In genomic region chr17:43324205-43324893, GRCh38 we compare ENCODE assay signal across 11 cellular contexts.
DNase-seq lines count a peak whose midpoint lies in the region; ATAC-seq and TF ChIP-seq lines count a peak whose summit lies in the region.
"Had no signal": no experiment of that assay in that cellular context is flagged by ENCODE, and none has a peak within 500 bp of the region (broad histone marks: within the 10 kb centered on the region; RNA-seq: fewer than 3 reads in every experiment).

No MANE protein-coding gene starts in this region.

- TF ChIP-seq CTCF in AG10803 (conservative IDR thresholded peaks at IDR 0.05; ENCODE audit: low read length) (peak; percentile 35), GM20000 (IDR thresholded peaks at IDR 0.05; ENCODE audit: extremely low read depth, missing control alignments) (no peak), astrocyte of the cerebellum (IDR thresholded peaks at IDR 0.05; ENCODE audit: low read depth, low read length, missing control alignments) (peak; percentile 23)

- H3K9ac ChIP-seq in mesenchymal stem cell (ENCODE audit: low read length) (no peak overlapping the region), neuronal stem cell (ENCODE audit: low read depth, low read length, poor library complexity) (no peak overlapping the region)

- H3K14ac ChIP-seq in mesenchymal stem cell (ENCODE audit: low read length in 2 of 2): no peak overlapping the region
- H3K14ac ChIP-seq in neuronal stem cell (ENCODE audit: low read length): no peak overlapping the region

- no peak overlapping the region for H2BK12ac ChIP-seq in mesenchymal stem cell (ENCODE audit: low read length in 2 of 2)
- no peak overlapping the region for H2BK12ac ChIP-seq in neuronal stem cell (ENCODE audit: low read length)

- H4K8ac ChIP-seq in mesenchymal stem cell (ENCODE audit: low read length): no peak overlapping the region
- H4K8ac ChIP-seq in neuronal stem cell (ENCODE audit: low read depth, low read length): no peak overlapping the region

- H3K27ac ChIP-seq in mesenchymal stem cell (ENCODE audit: low read length, poor library complexity, severe bottlenecking) (no peak overlapping the region), neuronal stem cell (replicated peaks; ENCODE audit: low read length) (no peak overlapping the region)

- no peak overlapping the region for H2AK5ac ChIP-seq in mesenchymal stem cell (ENCODE audit: low read length, severe bottlenecking)
- no peak overlapping the region for H2AK5ac ChIP-seq in neuronal stem cell (ENCODE audit: low read depth, low read length)

- H4K91ac ChIP-seq in mesenchymal stem cell (ENCODE audit: low read length) (no peak overlapping the region), neuronal stem cell (ENCODE audit: low read depth, low read length, poor library complexity) (no peak overlapping the region)

- H2AFZ ChIP-seq in mesenchymal stem cell (ENCODE audit: low read depth, low read length): no peak overlapping the region
- H2AFZ ChIP-seq in neuronal stem cell (ENCODE audit: low read length): no peak overlapping the region

- H3K4me1 ChIP-seq in mesenchymal stem cell (ENCODE audit: control insufficient read depth, insufficient read depth, low read depth, low read length) (peaks cover 3% of the 10 kb centered on the region), neuronal stem cell (ENCODE audit: control insufficient read depth in 2 of 2, insufficient read depth in 1 of 2, low read depth in 1 of 2, low read length in 2 of 2) (no peaks in the 10 kb centered on the region)

- no peaks in the 10 kb centered on the region for H3K36me3 ChIP-seq in mesenchymal stem cell (ENCODE audit: control insufficient read depth in 1 of 2, insufficient read depth in 2 of 2, low read depth in 1 of 2, low read length in 2 of 2)
- H3K36me3 ChIP-seq in neuronal stem cell (replicated peaks in 1 of 2; ENCODE audit: control insufficient read depth in 2 of 2, insufficient read depth in 2 of 2, low read length in 2 of 2): no peaks in the 10 kb centered on the region

- H3K18ac ChIP-seq in mesenchymal stem cell (ENCODE audit: low read depth in 1 of 2, low read length in 2 of 2): no peak overlapping the region
- H3K18ac ChIP-seq in neuronal stem cell (ENCODE audit: low read length): no peak overlapping the region

- H3K4me3 ChIP-seq in AG10803 (ENCODE audit: low read length): no peak overlapping the region
- H3K4me3 ChIP-seq in astrocyte of the cerebellum (ENCODE audit: low read depth, low read length): no peak overlapping the region
- H3K4me3 ChIP-seq in mesenchymal stem cell (ENCODE audit: insufficient read depth in 1 of 2, low read depth in 1 of 2, low read length in 2 of 2): no peak overlapping the region
- H3K4me3 ChIP-seq in neuronal stem cell (ENCODE audit: low read length in 2 of 2): no peak overlapping the region

- H3K23ac ChIP-seq in mesenchymal stem cell (ENCODE audit: low read length in 2 of 2) (no peak overlapping the region), neuronal stem cell (ENCODE audit: low read depth, low read length, poor library complexity) (no peak overlapping the region)

- no peaks in the 10 kb centered on the region for H3K9me3 ChIP-seq in mesenchymal stem cell (ENCODE audit: control insufficient read depth, low read length)
- H3K9me3 ChIP-seq in neuronal stem cell (replicated peaks in 1 of 2; ENCODE audit: control insufficient read depth in 2 of 2, insufficient read depth in 1 of 2, low read depth in 1 of 2, low read length in 2 of 2): peaks cover 5% of the 10 kb centered on the region in 2 donors

- in situ Hi-C loops in astrocyte of the cerebellum (cut with HindIII; ENCODE audit: low sequenced_read_pairs): no loop called here

- DNase-seq in AG10803 (ENCODE audit: low read depth) (peak; percentile 32), GM20000 (ENCODE audit: low spot score) (peak; percentile 23), astrocyte of the cerebellum (ENCODE audit: low read depth) (no peak), mesenchymal stem cell (peak; percentile 17), NCI-H226 (no peak), neuronal stem cell (ENCODE audit: low spot score) (no peak)
- DNase-seq: activated T-cell treated with anti-CD3 and anti-CD28 coated beads, Interleukin-2, amount 50 U/mL, for 1 hour; NCI-H1417; substantia nigra had no signal

- H2BK15ac ChIP-seq in mesenchymal stem cell (ENCODE audit: low read depth, poor library complexity, severe bottlenecking) (no peak overlapping the region), neuronal stem cell (ENCODE audit: low read length) (no peak overlapping the region)

- H3K4me2 ChIP-seq in mesenchymal stem cell (ENCODE audit: low read length, poor library complexity, severe bottlenecking): no peak overlapping the region
- no peak overlapping the region for H3K4me2 ChIP-seq in neuronal stem cell (ENCODE audit: insufficient read depth, low read length, poor library complexity, severe bottlenecking)

- WGBS in mesenchymal stem cell: 81% methylated on average over 21 of the region's 22 CpGs
- WGBS in neuronal stem cell (ENCODE audit: extremely low coverage in 2 of 2, insufficient read length in 2 of 2, insufficient replicate concordance in 1 of 2), 2 donors: no CpG with 5 or more reads among the region's 22 CpGs

- no peaks in the 10 kb centered on the region for H3K79me1 ChIP-seq in mesenchymal stem cell (replicated peaks; ENCODE audit: low read length, poor library complexity, severe bottlenecking)
- no peaks in the 10 kb centered on the region for H3K79me1 ChIP-seq in neuronal stem cell (ENCODE audit: low read depth, low read length)

- ATAC-seq in GM21528 (IDR thresholded peaks at IDR 0.05; ENCODE audit: low FRiP score, unreplicated experiment) (no peak), HG02763 (IDR thresholded peaks at IDR 0.05; ENCODE audit: unreplicated experiment) (no peak)

- no peak overlapping the region for H2BK120ac ChIP-seq in mesenchymal stem cell (ENCODE audit: low read depth, low read length)
- H2BK120ac ChIP-seq in neuronal stem cell (ENCODE audit: low read depth, low read length): no peak overlapping the region

- H3K4ac ChIP-seq in mesenchymal stem cell (ENCODE audit: low read depth in 1 of 2, low read length in 2 of 2): no peak overlapping the region
- H3K4ac ChIP-seq in neuronal stem cell (ENCODE audit: low read length): no peak overlapping the region

- peaks cover 0 to 3% of the 10 kb centered on the region in 2 experiments for H3K27me3 ChIP-seq in mesenchymal stem cell (ENCODE audit: control insufficient read depth in 1 of 2, insufficient read depth in 1 of 2, low read length in 2 of 2)
- peaks cover 0 to 4% (median 0%) of the 10 kb centered on the region in 3 experiments for H3K27me3 ChIP-seq in neuronal stem cell (ENCODE audit: control insufficient read depth in 3 of 3, insufficient read depth in 3 of 3, low read depth in 1 of 3, low read length in 3 of 3)

- H2BK5ac ChIP-seq in mesenchymal stem cell (ENCODE audit: low read depth, low read length, poor library complexity, severe bottlenecking) (no peak overlapping the region), neuronal stem cell (ENCODE audit: low read length) (no peak overlapping the region)

Comparison
In these comparisons a context has a peak if more than half of its experiments do, and no peak if none do; other contexts are left out.
1. DNase-seq: peak in AG10803 (single experiment), GM20000 (single experiment) and mesenchymal stem cell (single experiment); none in astrocyte of the cerebellum (single experiment), NCI-H226 (single experiment) and neuronal stem cell (single experiment).